1 cellular context compared by ENCODE assay signal in genomic region chr1:180515857-180516388, GRCh38.
TF ChIP-seq lines count a peak whose summit lies in the region.

No MANE protein-coding gene starts in this region.

TF ChIP-seq in K562, 482 proteins besides CTCF, POLR2A, EP300 and RAD21 (continued from another document):
- TF ChIP-seq ATF3 (IDR thresholded peaks at IDR 0.05) (peak; percentile 38; the same call in 1 of the 2 replicates), ATF3 (CRISPR knock-in tag; conservative IDR thresholded peaks at IDR 0.05) (no peak; the same call in 1 of the 2 replicates), SRF (CRISPR knock-in tag; IDR thresholded peaks at IDR 0.05) (0 out of 4 replicates have a peak, but pooled peaks of 1 of the 2 experiments have one; percentile 34), GTF2E2 (tag; IDR thresholded peaks at IDR 0.05) (no peak), BRD9 (IDR thresholded peaks at IDR 0.05; ENCODE audit: low read depth, partially characterized antibody) (peak; percentile 90), SMARCA4 (IDR thresholded peaks at IDR 0.05) (peak; percentile 36; the same call in 1 of the 2 replicates), ATF1 (CRISPR knock-in tag; IDR thresholded peaks at IDR 0.05) (no peak), ATF1 (tag; IDR thresholded peaks at IDR 0.05) (peak; percentile 20; the same call in 1 of the 2 replicates), DMBX1 (CRISPR knock-in tag; IDR thresholded peaks at IDR 0.05; ENCODE audit: borderline replicate concordance) (peak; percentile 66; the same call in 1 of the 2 replicates), ZNF445 (CRISPR knock-in tag; IDR thresholded peaks at IDR 0.05; ENCODE audit: low read depth) (no peak), DNMT1 (IDR thresholded peaks at IDR 0.05) (no peak), ZZZ3 (IDR thresholded peaks at IDR 0.05) (0 out of 2 replicates have a peak, but pooled peaks have one; percentile 41), RHOXF2B (CRISPR knock-in tag; conservative IDR thresholded peaks at IDR 0.05) (no peak), MXI1 (IDR thresholded peaks at IDR 0.05; ENCODE audit: low read depth, low read length) (no peak), SMAD4 (CRISPR knock-in tag; conservative IDR thresholded peaks at IDR 0.05) (peak; percentile 49; the same call in 1 of the 2 replicates), KLF16 (IDR thresholded peaks at IDR 0.05) (0 out of 2 replicates have a peak, but pooled peaks have one; percentile 13), MYC (IDR thresholded peaks at IDR 0.05; ENCODE audit: low read depth, low read length) (peak; percentile 78; the same call in 1 of the 2 replicates), MYC (CRISPR knock-in tag; IDR thresholded peaks at IDR 0.05; ENCODE audit: borderline replicate concordance, low read depth) (no peak), ZNF175 (CRISPR knock-in tag; IDR thresholded peaks at IDR 0.05; ENCODE audit: low read depth) (peak; percentile 45; the same call in 1 of the 2 replicates), L3MBTL2 (IDR thresholded peaks at IDR 0.05) (peak; percentile 26; the same call in 1 of the 2 replicates)
- TF ChIP-seq, protein P1, sequence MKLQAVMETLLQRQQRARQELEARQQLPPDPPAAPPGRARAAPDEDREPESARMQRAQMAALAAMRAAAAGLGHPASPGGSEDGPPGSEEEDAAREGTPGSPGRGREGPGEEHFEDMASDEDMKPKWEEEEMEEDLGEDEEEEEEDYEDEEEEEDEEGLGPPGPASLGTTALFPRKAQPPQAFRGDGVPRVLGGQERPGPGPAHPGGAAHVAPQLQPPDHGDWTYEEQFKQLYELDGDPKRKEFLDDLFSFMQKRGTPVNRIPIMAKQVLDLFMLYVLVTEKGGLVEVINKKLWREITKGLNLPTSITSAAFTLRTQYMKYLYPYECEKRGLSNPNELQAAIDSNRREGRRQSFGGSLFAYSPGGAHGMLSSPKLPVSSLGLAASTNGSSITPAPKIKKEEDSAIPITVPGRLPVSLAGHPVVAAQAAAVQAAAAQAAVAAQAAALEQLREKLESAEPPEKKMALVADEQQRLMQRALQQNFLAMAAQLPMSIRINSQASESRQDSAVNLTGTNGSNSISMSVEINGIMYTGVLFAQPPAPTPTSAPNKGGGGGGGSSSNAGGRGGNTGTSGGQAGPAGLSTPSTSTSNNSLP (IDR thresholded peaks at IDR 0.05; ENCODE audit: borderline replicate concordance, low read depth, low read length): peak; percentile 67; the same call in 1 of the 2 replicates
- TF ChIP-seq, protein P2, sequence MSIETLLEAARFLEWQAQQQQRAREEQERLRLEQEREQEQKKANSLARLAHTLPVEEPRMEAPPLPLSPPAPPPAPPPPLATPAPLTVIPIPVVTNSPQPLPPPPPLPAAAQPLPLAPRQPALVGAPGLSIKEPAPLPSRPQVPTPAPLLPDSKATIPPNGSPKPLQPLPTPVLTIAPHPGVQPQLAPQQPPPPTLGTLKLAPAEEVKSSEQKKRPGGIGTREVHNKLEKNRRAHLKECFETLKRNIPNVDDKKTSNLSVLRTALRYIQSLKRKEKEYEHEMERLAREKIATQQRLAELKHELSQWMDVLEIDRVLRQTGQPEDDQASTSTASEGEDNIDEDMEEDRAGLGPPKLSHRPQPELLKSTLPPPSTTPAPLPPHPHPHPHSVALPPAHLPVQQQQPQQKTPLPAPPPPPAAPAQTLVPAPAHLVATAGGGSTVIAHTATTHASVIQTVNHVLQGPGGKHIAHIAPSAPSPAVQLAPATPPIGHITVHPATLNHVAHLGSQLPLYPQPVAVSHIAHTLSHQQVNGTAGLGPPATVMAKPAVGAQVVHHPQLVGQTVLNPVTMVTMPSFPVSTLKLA (conservative IDR thresholded peaks at IDR 0.05): peak in 1 of 2 experiments; percentile 54; a peak in 2 of 4 replicates
